ENCODE assay signal across 9 cellular contexts in the genomic region with DNA sequence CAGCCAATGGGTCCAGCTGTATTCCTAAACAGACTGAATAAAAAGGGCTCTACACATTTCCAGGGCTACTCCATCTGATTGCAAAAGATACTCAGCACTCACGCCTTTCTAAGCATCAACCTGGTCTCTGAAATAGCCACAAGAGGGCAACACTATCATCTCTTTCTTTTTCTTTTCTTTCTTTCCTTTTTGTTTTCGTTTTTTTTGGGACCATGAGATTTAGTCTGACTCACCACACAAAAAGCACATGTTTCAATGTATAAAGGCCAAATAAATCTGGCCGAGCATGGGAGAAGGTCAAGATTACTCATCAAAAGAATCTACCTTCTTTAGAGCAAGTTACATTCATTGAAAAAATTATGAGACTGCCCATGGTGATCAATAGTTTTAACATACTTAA.
DNase-seq lines count a peak whose midpoint lies in the region; ATAC-seq and TF ChIP-seq lines count a peak whose summit lies in the region.
"Had no signal": no experiment of that assay in that cellular context is flagged by ENCODE, and none has a peak within 500 bp of the region (broad histone marks: within the 10 kb centered on the region; RNA-seq: fewer than 3 reads in every experiment).

No MANE protein-coding gene starts in this region.

- H3K4me1 Mint-ChIP-seq in T-helper 2 cell treated with Interferon-gamma antibody and Interleukin-4, amounts not matched to agents 5 μg/mL and 100 μg/mL, for 36 hours (ENCODE audit: low read depth), result no peaks in the 10 kb centered on the region
- no peaks in the 10 kb centered on the region for H3K4me1 Mint-ChIP-seq in stimulated activated effector memory CD8-positive, alpha-beta T cell treated with anti-CD3 and anti-CD28 coated beads, Interleukin-12 subunit alpha, Interleukin-12 subunit beta, amount 100 ng/mL, for 72 hours

- H3K9ac ChIP-seq in NT2/D1 (ENCODE audit: insufficient read length, low read depth) (no peak overlapping the region), smooth muscle cell (ENCODE audit: low read depth) (no peak overlapping the region)

- no peak overlapping the region for H3K27ac ChIP-seq in smooth muscle cell (ENCODE audit: low read depth)
- H3K27ac ChIP-seq: SJSA1 had no signal

- no peaks in the 10 kb centered on the region for H3K9me3 ChIP-seq in NT2/D1 (ENCODE audit: insufficient read depth, low read length)
- no peaks in the 10 kb centered on the region for H3K9me3 ChIP-seq in smooth muscle cell (replicated peaks; ENCODE audit: low read depth)
- H3K9me3 ChIP-seq: SJSA1 had no signal

- no peaks in the 10 kb centered on the region for H3F3A ChIP-seq in smooth muscle cell (ENCODE audit: low read depth)

- 12% methylated on average over 3 of the region's 3 CpGs for WGBS in smooth muscle cell (ENCODE audit: low lambda C conversion rate)

- H3K4me1 ChIP-seq in NT2/D1 (ENCODE audit: insufficient read depth, insufficient read length) (no peaks in the 10 kb centered on the region), smooth muscle cell (ENCODE audit: low read depth) (peaks cover 5% of the 10 kb centered on the region)

- H3K4me2 ChIP-seq in smooth muscle cell, result peak overlapping the region; percentile 42

- TF ChIP-seq CTCF in fibroblast of mammary gland (conservative IDR thresholded peaks at IDR 0.05; ENCODE audit: control insufficient read depth, insufficient read depth, low read depth, low read length), result peak; percentile 61
- TF ChIP-seq CTCF in smooth muscle cell (IDR thresholded peaks at IDR 0.05; ENCODE audit: borderline replicate concordance, insufficient read depth, poor library complexity, severe bottlenecking), result peak; percentile 63

- no peak for ATAC-seq in stimulated activated effector memory CD8-positive, alpha-beta T cell treated with anti-CD3 and anti-CD28 coated beads, Interleukin-12 subunit alpha, Interleukin-12 subunit beta, amount 100 ng/mL, for 72 hours

- H3K4me3 ChIP-seq in NT2/D1 (ENCODE audit: insufficient read length, low read depth) (no peak overlapping the region), fibroblast of mammary gland (ENCODE audit: control insufficient read depth, low read depth, low read length) (no peak overlapping the region), smooth muscle cell (no peak overlapping the region)
- H3K4me3 ChIP-seq: SJSA1 had no signal

- DNase-seq in DMS 273 (lab: John Stamatoyannopoulos, UW; ENCODE audit: unreplicated experiment), result peak; percentile 17
- no peak for DNase-seq in DMS 273 treated with DMSO at 0.1 percent for 48 hours (lab: John Stamatoyannopoulos, UW)
- DNase-seq in NT2/D1 (ENCODE audit: low read depth, low spot score), result peak; percentile 13
- DNase-seq in fibroblast of mammary gland (ENCODE audit: low read depth), result peak; percentile 79
- no peak for DNase-seq in smooth muscle cell (lab: John Stamatoyannopoulos, UW; ENCODE audit: unreplicated experiment)
- no peak for DNase-seq in T-helper 2 cell treated with Interferon-gamma antibody and Interleukin-4, amounts not matched to agents 5 μg/mL and 100 μg/mL, for 36 hours (ENCODE audit: low spot score)
- DNase-seq in activated CD8-positive, alpha-beta memory T cell treated with anti-CD3 and anti-CD28 coated beads, Interleukin-2, amount 50 U/mL, for 48 hours, result no peak
- no peak for DNase-seq in stimulated activated effector memory CD8-positive, alpha-beta T cell treated with anti-CD3 and anti-CD28 coated beads, Interleukin-12 subunit alpha, Interleukin-12 subunit beta, amount 100 ng/mL, for 72 hours (ENCODE audit: low spot score in 2 of 2)

- no peaks in the 10 kb centered on the region for H3K79me2 ChIP-seq in smooth muscle cell (ENCODE audit: low read depth)

- no peaks in the 10 kb centered on the region for H3K9me3 Mint-ChIP-seq in T-helper 2 cell treated with Interferon-gamma antibody and Interleukin-4, amounts not matched to agents 5 μg/mL and 100 μg/mL, for 36 hours
- H3K9me3 Mint-ChIP-seq in stimulated activated effector memory CD8-positive, alpha-beta T cell treated with anti-CD3 and anti-CD28 coated beads, Interleukin-12 subunit alpha, Interleukin-12 subunit beta, amount 100 ng/mL, for 72 hours, result peaks cover 16% of the 10 kb centered on the region

- H3K27me3 Mint-ChIP-seq in T-helper 2 cell treated with Interferon-gamma antibody and Interleukin-4, amounts not matched to agents 5 μg/mL and 100 μg/mL, for 36 hours (ENCODE audit: low read depth), result no peaks in the 10 kb centered on the region

- no peaks in the 10 kb centered on the region for H3K27me3 ChIP-seq in NT2/D1 (ENCODE audit: insufficient read depth, insufficient read length)
- H3K27me3 ChIP-seq in smooth muscle cell (ENCODE audit: low read depth), result peaks cover 4% of the 10 kb centered on the region
- H3K27me3 ChIP-seq: SJSA1 had no signal

- H3K36me3 ChIP-seq in NT2/D1 (ENCODE audit: insufficient read depth, insufficient read length, low read length), result no peaks in the 10 kb centered on the region
- no peaks in the 10 kb centered on the region for H3K36me3 ChIP-seq in smooth muscle cell (ENCODE audit: low read depth)
- H3K36me3 ChIP-seq: SJSA1 had no signal

- H2AFZ ChIP-seq in smooth muscle cell (ENCODE audit: low read depth), result no peak overlapping the region

- no peaks in the 10 kb centered on the region for H3K36me3 Mint-ChIP-seq in T-helper 2 cell treated with Interferon-gamma antibody and Interleukin-4, amounts not matched to agents 5 μg/mL and 100 μg/mL, for 36 hours (ENCODE audit: low read depth)
- no peaks in the 10 kb centered on the region for H3K36me3 Mint-ChIP-seq in stimulated activated effector memory CD8-positive, alpha-beta T cell treated with anti-CD3 and anti-CD28 coated beads, Interleukin-12 subunit alpha, Interleukin-12 subunit beta, amount 100 ng/mL, for 72 hours

- H3K27ac Mint-ChIP-seq in T-helper 2 cell treated with Interferon-gamma antibody and Interleukin-4, amounts not matched to agents 5 μg/mL and 100 μg/mL, for 36 hours, result no peak overlapping the region
- no peak overlapping the region for H3K27ac Mint-ChIP-seq in stimulated activated effector memory CD8-positive, alpha-beta T cell treated with anti-CD3 and anti-CD28 coated beads, Interleukin-12 subunit alpha, Interleukin-12 subunit beta, amount 100 ng/mL, for 72 hours

- H4K20me1 ChIP-seq in smooth muscle cell (ENCODE audit: low read depth), result no peaks in the 10 kb centered on the region

- no peak overlapping the region for H3K4me3 Mint-ChIP-seq in T-helper 2 cell treated with Interferon-gamma antibody and Interleukin-4, amounts not matched to agents 5 μg/mL and 100 μg/mL, for 36 hours
- H3K4me3 Mint-ChIP-seq in stimulated activated effector memory CD8-positive, alpha-beta T cell treated with anti-CD3 and anti-CD28 coated beads, Interleukin-12 subunit alpha, Interleukin-12 subunit beta, amount 100 ng/mL, for 72 hours, result no peak overlapping the region

Comparison
In these comparisons a context has a peak if more than half of its experiments do, and no peak if none do; other contexts are left out.
1. DNase-seq: peak in DMS 273 (single experiment), NT2/D1 (single experiment) and fibroblast of mammary gland (single experiment); none in DMS 273 treated with DMSO at 0.1 percent for 48 hours (single experiment), smooth muscle cell (single experiment), T-helper 2 cell treated with Interferon-gamma antibody and Interleukin-4, amounts not matched to agents 5 μg/mL and 100 μg/mL, for 36 hours (single experiment), activated CD8-positive, alpha-beta memory T cell treated with anti-CD3 and anti-CD28 coated beads, Interleukin-2, amount 50 U/mL, for 48 hours (single experiment) and stimulated activated effector memory CD8-positive, alpha-beta T cell treated with anti-CD3 and anti-CD28 coated beads, Interleukin-12 subunit alpha, Interleukin-12 subunit beta, amount 100 ng/mL, for 72 hours (0 of 2).